Comparison of ENCODE assay signal across 11 cellular contexts in genomic region chr17:51029142-51029541, GRCh38.
DNase-seq lines count a peak whose midpoint lies in the region; ATAC-seq and TF ChIP-seq lines count a peak whose summit lies in the region.
"Had no signal": no experiment of that assay in that cellular context is flagged by ENCODE, and none has a peak within 500 bp of the region (broad histone marks: within the 10 kb centered on the region; RNA-seq: fewer than 3 reads in every experiment).

No MANE protein-coding gene starts in this region.

- DNase-seq in activated CD4-positive, alpha-beta T cell treated with anti-CD3 and anti-CD28 coated beads, Interleukin-2, amount 10 ng/mL, durations not matched to agents 7 days and 5 days, result no peak
- no peak for DNase-seq in activated CD4-positive, alpha-beta T cell treated with anti-CD3 and anti-CD28 coated beads, Interleukin-2, amount 50 U/mL, for 1 hour
- no peak for DNase-seq in hepatocyte (ENCODE audit: low spot score)
- no peak for DNase-seq in stimulated activated naive CD8-positive, alpha-beta T cell treated with anti-CD3 and anti-CD28 coated beads, Interleukin-15, amount 100 ng/mL, for 72 hours
- DNase-seq in NCI-H82 (lab: John Stamatoyannopoulos, UW), result no peak
- no peak for DNase-seq in LoVo (ENCODE audit: low spot score)
- DNase-seq: NCI-H1930, retina had no signal

- no peak for TF ChIP-seq CTCF in VCaP (conservative IDR thresholded peaks at IDR 0.05)
- no peak for TF ChIP-seq CTCF in hepatocyte (IDR thresholded peaks at IDR 0.05; ENCODE audit: poor library complexity)

- H3K4me3 ChIP-seq in hepatocyte, result no peak overlapping the region

- peak overlapping the region; percentile 96 for H3K27ac Mint-ChIP-seq in activated CD4-positive, alpha-beta T cell treated with anti-CD3 and anti-CD28 coated beads, Interleukin-2, amount 10 ng/mL, durations not matched to agents 7 days and 5 days
- H3K27ac Mint-ChIP-seq in stimulated activated naive CD8-positive, alpha-beta T cell treated with anti-CD3 and anti-CD28 coated beads, Interleukin-15, amount 100 ng/mL, for 72 hours, result no peak overlapping the region

- no peaks in the 10 kb centered on the region for H3K27me3 Mint-ChIP-seq in activated CD4-positive, alpha-beta T cell treated with anti-CD3 and anti-CD28 coated beads, Interleukin-2, amount 10 ng/mL, durations not matched to agents 7 days and 5 days
- no peaks in the 10 kb centered on the region for H3K27me3 Mint-ChIP-seq in stimulated activated naive CD8-positive, alpha-beta T cell treated with anti-CD3 and anti-CD28 coated beads, Interleukin-15, amount 100 ng/mL, for 72 hours

- H3K79me2 ChIP-seq in hepatocyte, result no peaks in the 10 kb centered on the region

- H3K27me3 ChIP-seq in hepatocyte, result no peaks in the 10 kb centered on the region
- H3K27me3 ChIP-seq: ascending aorta had no signal

- H3K4me1 Mint-ChIP-seq in activated CD4-positive, alpha-beta T cell treated with anti-CD3 and anti-CD28 coated beads, Interleukin-2, amount 10 ng/mL, durations not matched to agents 7 days and 5 days, result peaks cover 27% of the 10 kb centered on the region
- peaks cover 24% of the 10 kb centered on the region for H3K4me1 Mint-ChIP-seq in stimulated activated naive CD8-positive, alpha-beta T cell treated with anti-CD3 and anti-CD28 coated beads, Interleukin-15, amount 100 ng/mL, for 72 hours

- CTCF ChIA-PET in activated CD4-positive, alpha-beta T cell treated with anti-CD3 and anti-CD28 coated beads, Interleukin-2, amount 10 ng/mL, durations not matched to agents 7 days and 5 days (lab: Charles Lee), result interaction anchor here (1.0 kb wide), 1 partner anchor 18 kb away, joined by 3 read pairs; no protein-coding TSS in a partner anchor

- H3K27ac ChIP-seq in VCaP (peak overlapping the region; percentile 31; the same call in 1 of the 2 replicates), hepatocyte (peak overlapping the region; percentile 20)
- H3K27ac ChIP-seq: ascending aorta had no signal

- peaks cover 18% of the 10 kb centered on the region for H3K36me3 Mint-ChIP-seq in activated CD4-positive, alpha-beta T cell treated with anti-CD3 and anti-CD28 coated beads, Interleukin-2, amount 10 ng/mL, durations not matched to agents 7 days and 5 days (ENCODE audit: low read depth)

- no peaks in the 10 kb centered on the region for H3K9me3 ChIP-seq in hepatocyte (ENCODE audit: low read depth)
- H3K9me3 ChIP-seq: ascending aorta had no signal

- H3K4me2 ChIP-seq in hepatocyte, result peak overlapping the region; percentile 18

- H3K4me1 ChIP-seq in hepatocyte (ENCODE audit: insufficient read depth), result peaks cover 3% of the 10 kb centered on the region

- WGBS in hepatocyte (ENCODE audit: low lambda C conversion rate, missing lambda C conversion rate), result 100% methylated on average over 1 of the region's 1 CpG

- H3K4me3 Mint-ChIP-seq in activated CD4-positive, alpha-beta T cell treated with anti-CD3 and anti-CD28 coated beads, Interleukin-2, amount 10 ng/mL, durations not matched to agents 7 days and 5 days, result peak overlapping the region; percentile 73
- peak overlapping the region; percentile 18 to 48 for H3K4me3 Mint-ChIP-seq in stimulated activated naive CD8-positive, alpha-beta T cell treated with anti-CD3 and anti-CD28 coated beads, Interleukin-15, amount 100 ng/mL, for 72 hours

- POLR2A ChIA-PET in activated CD4-positive, alpha-beta T cell treated with anti-CD3 and anti-CD28 coated beads, Interleukin-2, amount 10 ng/mL, durations not matched to agents 7 days and 5 days (lab: Charles Lee), result no interaction called here

- H3K9me3 Mint-ChIP-seq in activated CD4-positive, alpha-beta T cell treated with anti-CD3 and anti-CD28 coated beads, Interleukin-2, amount 10 ng/mL, durations not matched to agents 7 days and 5 days, result no peaks in the 10 kb centered on the region
- H3K9me3 Mint-ChIP-seq in stimulated activated naive CD8-positive, alpha-beta T cell treated with anti-CD3 and anti-CD28 coated beads, Interleukin-15, amount 100 ng/mL, for 72 hours, result no peaks in the 10 kb centered on the region

- no peaks in the 10 kb centered on the region for H3K36me3 ChIP-seq in hepatocyte (replicated peaks; ENCODE audit: insufficient read depth, low read depth)

- H3K9me2 ChIP-seq in hepatocyte (replicated peaks; ENCODE audit: insufficient read depth), result no peaks in the 10 kb centered on the region

- H2AFZ ChIP-seq in hepatocyte, result no peak overlapping the region

- no peak for ATAC-seq in stimulated activated naive CD8-positive, alpha-beta T cell treated with anti-CD3 and anti-CD28 coated beads, Interleukin-15, amount 100 ng/mL, for 72 hours
- ATAC-seq in HG02678 (IDR thresholded peaks at IDR 0.05; ENCODE audit: unreplicated experiment), result no peak

- H4K20me1 ChIP-seq in hepatocyte (ENCODE audit: insufficient read depth, poor library complexity, severe bottlenecking), result no peaks in the 10 kb centered on the region
